10 cellular contexts compared by ENCODE assay signal in the genomic region with DNA sequence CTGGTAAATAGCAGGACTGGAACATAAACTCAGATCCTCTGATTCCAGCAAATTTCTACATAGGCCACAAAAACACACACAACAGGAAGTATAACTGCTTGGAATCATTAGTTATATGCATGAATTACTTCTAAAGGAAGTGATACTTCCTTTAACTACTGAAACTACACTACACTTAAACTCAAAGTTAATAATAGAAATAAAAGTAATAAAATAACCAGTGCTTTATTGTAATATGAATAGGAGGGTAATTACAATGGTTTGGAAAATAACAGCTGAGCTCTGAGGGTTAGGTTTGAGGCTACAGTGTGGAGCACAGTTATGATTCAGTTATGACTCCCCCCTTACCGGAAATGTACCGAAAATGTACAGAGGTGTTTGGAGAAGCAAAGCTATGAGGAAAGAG. TPM values are rescaled to one million over a fixed set of nuclear protein-coding genes. Genes with fewer than 3 reads are reported as not detected.
A peak's percentile ranks its signal among the peaks of the same experiment; 100 is the strongest.
DNase-seq lines count a peak whose midpoint lies in the region; ATAC-seq and TF ChIP-seq lines count a peak whose summit lies in the region.
"Had no signal": no experiment of that assay in that cellular context is flagged by ENCODE, and none has a peak within 500 bp of the region (broad histone marks: within the 10 kb centered on the region; RNA-seq: fewer than 3 reads in every experiment).

No MANE protein-coding gene starts in this region.

- peak; percentile 85 for ATAC-seq in GM18505 (IDR thresholded peaks at IDR 0.05; ENCODE audit: unreplicated experiment)
- ATAC-seq in GM21447 (IDR thresholded peaks at IDR 0.05; ENCODE audit: unreplicated experiment): peak; percentile 74
- peak; percentile 85 for ATAC-seq in HG03442 (IDR thresholded peaks at IDR 0.05; ENCODE audit: unreplicated experiment)
- ATAC-seq in foreskin keratinocyte: peak; percentile 5
- ATAC-seq: Panc1 had no signal

- no peak for TF ChIP-seq POLR2A in GM18505 (IDR thresholded peaks at IDR 0.05; ENCODE audit: borderline replicate concordance, extremely low read depth, insufficient read depth, insufficient read length)
- TF ChIP-seq POLR2A in lower leg skin (IDR thresholded peaks at IDR 0.05): no peak

- no peaks in the 10 kb centered on the region for H3K27me3 ChIP-seq in foreskin keratinocyte

- H3K4me1 ChIP-seq in foreskin keratinocyte: peaks cover 29% of the 10 kb centered on the region

- WGBS in lower leg skin, 2 donors: 69 to 87% methylated on average over 2 of the region's 2 CpGs

- no peak for DNase-seq in foreskin keratinocyte
- no peak for DNase-seq in activated naive CD4-positive, alpha-beta T cell treated with anti-CD3 and anti-CD28 coated beads, Interleukin-2, amount 50 U/mL, for 16 hours
- DNase-seq in lower leg skin (ENCODE audit: low spot score in 2 of 2): no peak
- DNase-seq in NCI-H446 treated with DMSO at 0.1 percent for 48 hours (lab: John Stamatoyannopoulos, UW): no peak
- DNase-seq in GM19240 (ENCODE audit: insufficient read length, low spot score): no peak
- DNase-seq: amygdala had no signal

- TF ChIP-seq CTCF in foreskin keratinocyte (conservative IDR thresholded peaks at IDR 0.05) (no peak), lower leg skin (IDR thresholded peaks at IDR 0.05) (no peak)

- H3K4me3 ChIP-seq in lower leg skin (ENCODE audit: low read depth, poor library complexity, severe bottlenecking): no peak overlapping the region

- intact Hi-C loops in lower leg skin (cut with DNase I; ENCODE audit: low total_unique reads): no loop called here

- no peak overlapping the region for H3K27ac ChIP-seq in foreskin keratinocyte

RNA-seq across cellular contexts. Expression of gene POLI, which starts 18.5 kb away (rescaled TPM):
- 12.4 and 13.4 TPM in 2 replicates for total RNA-seq in foreskin keratinocyte
- polyA plus RNA-seq in foreskin keratinocyte: 4.8 and 6.3 TPM in 2 replicates
- total RNA-seq in lower leg skin: 10 to 100 TPM; 14.8 to 22.4 (median 18.2) TPM

RNA-seq across cellular contexts. Expression of gene MBD2, which starts 26.4 kb away (rescaled TPM):
- 113 and 123 TPM in 2 replicates for total RNA-seq in foreskin keratinocyte
- polyA plus RNA-seq in foreskin keratinocyte: 119 and 163 TPM in 2 replicates
- 10 to 100 TPM; 54.2 to 63.5 (median 59.5) TPM for total RNA-seq in lower leg skin

Comparison
In these comparisons a context has a peak if more than half of its experiments do, and no peak if none do; other contexts are left out.
1. ATAC-seq: peak in every context shown above with its lines; median percentile 85 in GM18505; 85 in HG03442; 74 in GM21447; 5 in foreskin keratinocyte.